Comparison of ENCODE assay signal across 1 cellular context in genomic region chr19:5661483-5661882, GRCh38.
TF ChIP-seq lines count a peak whose summit lies in the region.

No MANE protein-coding gene starts in this region.

TF ChIP-seq in GM12878, 131 proteins besides CTCF, POLR2A, EP300 and RAD21:
- TF ChIP-seq NR2F1 (conservative IDR thresholded peaks at IDR 0.05) (no peak), CHD1 (IDR thresholded peaks at IDR 0.05; ENCODE audit: low read depth, low read length) (no peak), SREBF1 (IDR thresholded peaks at IDR 0.05; ENCODE audit: low read length) (no peak), E4F1 (IDR thresholded peaks at IDR 0.05; ENCODE audit: borderline replicate concordance, partially characterized antibody) (no peak), ZBED1 (IDR thresholded peaks at IDR 0.05; ENCODE audit: borderline replicate concordance) (no peak), IKZF2 (IDR thresholded peaks at IDR 0.05) (no peak), MLLT1 (IDR thresholded peaks at IDR 0.05) (no peak), BRCA1 (IDR thresholded peaks at IDR 0.05; ENCODE audit: low read depth, low read length) (no peak), NFYA (IDR thresholded peaks at IDR 0.05; ENCODE audit: borderline replicate concordance, low read depth, low read length) (no peak), POU2F2 (IDR thresholded peaks at IDR 0.05; ENCODE audit: borderline replicate concordance, low read depth, low read length) (no peak), MYB (IDR thresholded peaks at IDR 0.05; ENCODE audit: borderline replicate concordance, low read depth, low read length) (no peak), ZNF384 (IDR thresholded peaks at IDR 0.05; ENCODE audit: borderline replicate concordance, low read depth, low read length) (no peak), WRNIP1 (IDR thresholded peaks at IDR 0.05; ENCODE audit: borderline replicate concordance, low read depth, low read length) (no peak), CEBPB (IDR thresholded peaks at IDR 0.05; ENCODE audit: borderline replicate concordance in 1 of 2, low read depth in 2 of 2, low read length in 2 of 2) (no peak), SMAD5 (IDR thresholded peaks at IDR 0.05; ENCODE audit: low read depth) (no peak), BMI1 (IDR thresholded peaks at IDR 0.05; ENCODE audit: borderline replicate concordance) (no peak), HSF1 (IDR thresholded peaks at IDR 0.05; ENCODE audit: low read depth, low read length) (no peak), RELA (IDR thresholded peaks at IDR 0.05; ENCODE audit: borderline replicate concordance, partially characterized antibody) (no peak)
